1 cellular context compared by ENCODE assay signal in the genomic region with DNA sequence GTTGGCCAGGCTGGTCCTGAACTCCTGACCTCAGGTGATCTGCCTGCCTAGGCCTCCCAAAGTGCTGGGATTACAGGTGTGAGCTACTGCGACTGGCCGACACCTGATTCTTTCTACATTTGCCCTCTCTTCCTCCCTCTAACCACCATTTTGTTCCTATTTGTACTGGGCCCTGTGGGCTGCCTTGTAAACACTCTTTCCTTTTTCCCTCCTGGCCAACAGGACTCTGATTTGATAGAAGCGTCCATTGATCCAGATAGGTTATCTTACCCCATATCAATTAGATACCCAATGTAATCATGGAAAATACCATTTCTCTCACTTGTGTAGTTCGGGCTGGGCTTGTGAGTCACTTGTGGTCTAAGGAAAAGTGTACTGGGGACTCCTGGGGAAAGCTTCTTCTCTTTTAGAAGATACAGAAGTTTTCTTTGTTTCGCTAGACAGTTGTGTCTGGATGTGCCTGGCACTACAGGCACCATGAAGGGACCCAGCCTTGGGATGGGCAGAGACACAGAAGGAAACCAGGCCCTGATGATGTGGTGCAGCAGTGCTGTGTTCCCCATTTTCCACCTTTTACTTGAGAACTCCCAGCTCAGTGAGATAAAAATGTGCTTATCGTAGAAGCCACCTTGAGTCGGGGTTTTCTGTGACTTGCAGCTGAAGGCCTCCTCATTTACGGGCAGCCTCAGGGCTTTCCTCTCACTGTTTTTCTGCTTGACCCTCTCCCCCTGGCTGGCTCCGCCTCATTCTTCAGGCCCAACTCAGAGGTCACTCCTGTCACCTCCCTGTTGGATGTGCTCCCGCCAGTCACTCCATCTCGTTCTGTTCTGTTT.
TF ChIP-seq lines count a peak whose summit lies in the region.

No MANE protein-coding gene starts in this region.

TF ChIP-seq in K562, 482 proteins besides CTCF, POLR2A, EP300 and RAD21 (continued from another document and continues in another):
- TF ChIP-seq, protein P1, sequence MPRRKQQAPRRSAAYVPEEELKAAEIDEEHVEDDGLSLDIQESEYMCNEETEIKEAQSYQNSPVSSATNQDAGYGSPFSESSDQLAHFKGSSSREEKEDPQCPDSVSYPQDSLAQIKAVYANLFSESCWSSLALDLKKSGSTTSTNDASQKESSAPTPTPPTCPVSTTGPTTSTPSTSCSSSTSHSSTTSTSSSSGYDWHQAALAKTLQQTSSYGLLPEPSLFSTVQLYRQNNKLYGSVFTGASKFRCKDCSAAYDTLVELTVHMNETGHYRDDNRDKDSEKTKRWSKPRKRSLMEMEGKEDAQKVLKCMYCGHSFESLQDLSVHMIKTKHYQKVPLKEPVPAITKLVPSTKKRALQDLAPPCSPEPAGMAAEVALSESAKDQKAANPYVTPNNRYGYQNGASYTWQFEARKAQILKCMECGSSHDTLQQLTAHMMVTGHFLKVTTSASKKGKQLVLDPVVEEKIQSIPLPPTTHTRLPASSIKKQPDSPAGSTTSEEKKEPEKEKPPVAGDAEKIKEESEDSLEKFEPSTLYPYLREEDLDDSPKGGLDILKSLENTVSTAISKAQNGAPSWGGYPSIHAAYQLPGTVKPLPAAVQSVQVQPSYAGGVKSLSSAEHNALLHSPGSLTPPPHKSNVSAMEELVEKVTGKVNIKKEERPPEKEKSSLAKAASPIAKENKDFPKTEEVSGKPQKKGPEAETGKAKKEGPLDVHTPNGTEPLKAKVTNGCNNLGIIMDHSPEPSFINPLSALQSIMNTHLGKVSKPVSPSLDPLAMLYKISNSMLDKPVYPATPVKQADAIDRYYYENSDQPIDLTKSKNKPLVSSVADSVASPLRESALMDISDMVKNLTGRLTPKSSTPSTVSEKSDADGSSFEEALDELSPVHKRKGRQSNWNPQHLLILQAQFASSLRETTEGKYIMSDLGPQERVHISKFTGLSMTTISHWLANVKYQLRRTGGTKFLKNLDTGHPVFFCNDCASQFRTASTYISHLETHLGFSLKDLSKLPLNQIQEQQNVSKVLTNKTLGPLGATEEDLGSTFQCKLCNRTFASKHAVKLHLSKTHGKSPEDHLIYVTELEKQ (CRISPR knock-in tag; IDR thresholded peaks at IDR 0.05) = no peak
- peak; percentile 77 for TF ChIP-seq DDX20 (tag; IDR thresholded peaks at IDR 0.05; ENCODE audit: low read depth)
- TF ChIP-seq ADNP (tag; IDR thresholded peaks at IDR 0.05) = no peak; the same call in 1 of the 2 replicates
- no peak for TF ChIP-seq ATF1 (CRISPR knock-in tag; IDR thresholded peaks at IDR 0.05)
- TF ChIP-seq ATF1 (tag; IDR thresholded peaks at IDR 0.05) = peak; percentile 66
- TF ChIP-seq, protein P2, sequence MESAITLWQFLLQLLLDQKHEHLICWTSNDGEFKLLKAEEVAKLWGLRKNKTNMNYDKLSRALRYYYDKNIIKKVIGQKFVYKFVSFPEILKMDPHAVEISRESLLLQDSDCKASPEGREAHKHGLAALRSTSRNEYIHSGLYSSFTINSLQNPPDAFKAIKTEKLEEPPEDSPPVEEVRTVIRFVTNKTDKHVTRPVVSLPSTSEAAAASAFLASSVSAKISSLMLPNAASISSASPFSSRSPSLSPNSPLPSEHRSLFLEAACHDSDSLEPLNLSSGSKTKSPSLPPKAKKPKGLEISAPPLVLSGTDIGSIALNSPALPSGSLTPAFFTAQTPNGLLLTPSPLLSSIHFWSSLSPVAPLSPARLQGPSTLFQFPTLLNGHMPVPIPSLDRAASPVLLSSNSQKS (CRISPR knock-in tag; IDR thresholded peaks at IDR 0.05) = no peak
- peak; percentile 47 to 87; a peak in 3 of 4 replicates for TF ChIP-seq RCOR1 (IDR thresholded peaks at IDR 0.05; ENCODE audit: borderline replicate concordance in 1 of 2, low read depth in 2 of 2, low read length in 2 of 2)
- TF ChIP-seq, protein P3, sequence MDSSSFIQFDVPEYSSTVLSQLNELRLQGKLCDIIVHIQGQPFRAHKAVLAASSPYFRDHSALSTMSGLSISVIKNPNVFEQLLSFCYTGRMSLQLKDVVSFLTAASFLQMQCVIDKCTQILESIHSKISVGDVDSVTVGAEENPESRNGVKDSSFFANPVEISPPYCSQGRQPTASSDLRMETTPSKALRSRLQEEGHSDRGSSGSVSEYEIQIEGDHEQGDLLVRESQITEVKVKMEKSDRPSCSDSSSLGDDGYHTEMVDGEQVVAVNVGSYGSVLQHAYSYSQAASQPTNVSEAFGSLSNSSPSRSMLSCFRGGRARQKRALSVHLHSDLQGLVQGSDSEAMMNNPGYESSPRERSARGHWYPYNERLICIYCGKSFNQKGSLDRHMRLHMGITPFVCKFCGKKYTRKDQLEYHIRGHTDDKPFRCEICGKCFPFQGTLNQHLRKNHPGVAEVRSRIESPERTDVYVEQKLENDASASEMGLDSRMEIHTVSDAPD (CRISPR knock-in tag; IDR thresholded peaks at IDR 0.05) = no peak
- TF ChIP-seq, protein P4, sequence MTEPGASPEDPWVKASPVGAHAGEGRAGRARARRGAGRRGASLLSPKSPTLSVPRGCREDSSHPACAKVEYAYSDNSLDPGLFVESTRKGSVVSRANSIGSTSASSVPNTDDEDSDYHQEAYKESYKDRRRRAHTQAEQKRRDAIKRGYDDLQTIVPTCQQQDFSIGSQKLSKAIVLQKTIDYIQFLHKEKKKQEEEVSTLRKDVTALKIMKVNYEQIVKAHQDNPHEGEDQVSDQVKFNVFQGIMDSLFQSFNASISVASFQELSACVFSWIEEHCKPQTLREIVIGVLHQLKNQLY (CRISPR knock-in tag; conservative IDR thresholded peaks at IDR 0.05) = no peak
- 0 out of 2 replicates have a peak, but pooled peaks have one; percentile 54 for TF ChIP-seq MXI1 (IDR thresholded peaks at IDR 0.05; ENCODE audit: low read depth, low read length)
- no peak for TF ChIP-seq ZNF174 (CRISPR knock-in tag; IDR thresholded peaks at IDR 0.05)
- TF ChIP-seq BMI1 (IDR thresholded peaks at IDR 0.05; ENCODE audit: low read length) = no peak
- TF ChIP-seq, protein P5, sequence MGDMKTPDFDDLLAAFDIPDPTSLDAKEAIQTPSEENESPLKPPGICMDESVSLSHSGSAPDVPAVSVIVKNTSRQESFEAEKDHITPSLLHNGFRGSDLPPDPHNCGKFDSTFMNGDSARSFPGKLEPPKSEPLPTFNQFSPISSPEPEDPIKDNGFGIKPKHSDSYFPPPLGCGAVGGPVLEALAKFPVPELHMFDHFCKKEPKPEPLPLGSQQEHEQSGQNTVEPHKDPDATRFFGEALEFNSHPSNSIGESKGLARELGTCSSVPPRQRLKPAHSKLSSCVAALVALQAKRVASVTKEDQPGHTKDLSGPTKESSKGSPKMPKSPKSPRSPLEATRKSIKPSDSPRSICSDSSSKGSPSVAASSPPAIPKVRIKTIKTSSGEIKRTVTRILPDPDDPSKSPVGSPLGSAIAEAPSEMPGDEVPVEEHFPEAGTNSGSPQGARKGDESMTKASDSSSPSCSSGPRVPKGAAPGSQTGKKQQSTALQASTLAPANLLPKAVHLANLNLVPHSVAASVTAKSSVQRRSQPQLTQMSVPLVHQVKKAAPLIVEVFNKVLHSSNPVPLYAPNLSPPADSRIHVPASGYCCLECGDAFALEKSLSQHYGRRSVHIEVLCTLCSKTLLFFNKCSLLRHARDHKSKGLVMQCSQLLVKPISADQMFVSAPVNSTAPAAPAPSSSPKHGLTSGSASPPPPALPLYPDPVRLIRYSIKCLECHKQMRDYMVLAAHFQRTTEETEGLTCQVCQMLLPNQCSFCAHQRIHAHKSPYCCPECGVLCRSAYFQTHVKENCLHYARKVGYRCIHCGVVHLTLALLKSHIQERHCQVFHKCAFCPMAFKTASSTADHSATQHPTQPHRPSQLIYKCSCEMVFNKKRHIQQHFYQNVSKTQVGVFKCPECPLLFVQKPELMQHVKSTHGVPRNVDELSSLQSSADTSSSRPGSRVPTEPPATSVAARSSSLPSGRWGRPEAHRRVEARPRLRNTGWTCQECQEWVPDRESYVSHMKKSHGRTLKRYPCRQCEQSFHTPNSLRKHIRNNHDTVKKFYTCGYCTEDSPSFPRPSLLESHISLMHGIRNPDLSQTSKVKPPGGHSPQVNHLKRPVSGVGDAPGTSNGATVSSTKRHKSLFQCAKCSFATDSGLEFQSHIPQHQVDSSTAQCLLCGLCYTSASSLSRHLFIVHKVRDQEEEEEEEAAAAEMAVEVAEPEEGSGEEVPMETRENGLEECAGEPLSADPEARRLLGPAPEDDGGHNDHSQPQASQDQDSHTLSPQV (IDR thresholded peaks at IDR 0.05) = peak; percentile 96
- TF ChIP-seq HIVEP1 (CRISPR knock-in tag; IDR thresholded peaks at IDR 0.05) = peak; percentile 29; the same call in 1 of the 2 replicates
- TF ChIP-seq, protein P6, sequence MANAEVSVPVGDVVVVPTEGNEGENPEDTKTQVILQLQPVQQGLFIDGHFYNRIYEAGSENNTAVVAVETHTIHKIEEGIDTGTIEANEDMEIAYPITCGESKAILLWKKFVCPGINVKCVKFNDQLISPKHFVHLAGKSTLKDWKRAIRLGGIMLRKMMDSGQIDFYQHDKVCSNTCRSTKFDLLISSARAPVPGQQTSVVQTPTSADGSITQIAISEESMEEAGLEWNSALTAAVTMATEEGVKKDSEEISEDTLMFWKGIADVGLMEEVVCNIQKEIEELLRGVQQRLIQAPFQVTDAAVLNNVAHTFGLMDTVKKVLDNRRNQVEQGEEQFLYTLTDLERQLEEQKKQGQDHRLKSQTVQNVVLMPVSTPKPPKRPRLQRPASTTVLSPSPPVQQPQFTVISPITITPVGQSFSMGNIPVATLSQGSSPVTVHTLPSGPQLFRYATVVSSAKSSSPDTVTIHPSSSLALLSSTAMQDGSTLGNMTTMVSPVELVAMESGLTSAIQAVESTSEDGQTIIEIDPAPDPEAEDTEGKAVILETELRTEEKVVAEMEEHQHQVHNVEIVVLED (CRISPR knock-in tag; IDR thresholded peaks at IDR 0.05) = no peak
- TF ChIP-seq SPI1 (IDR thresholded peaks at IDR 0.05; ENCODE audit: borderline replicate concordance, low read depth, low read length) = peak; percentile 93
- TF ChIP-seq ZKSCAN3 (CRISPR knock-in tag; IDR thresholded peaks at IDR 0.05) = no peak
- TF ChIP-seq, protein P7, sequence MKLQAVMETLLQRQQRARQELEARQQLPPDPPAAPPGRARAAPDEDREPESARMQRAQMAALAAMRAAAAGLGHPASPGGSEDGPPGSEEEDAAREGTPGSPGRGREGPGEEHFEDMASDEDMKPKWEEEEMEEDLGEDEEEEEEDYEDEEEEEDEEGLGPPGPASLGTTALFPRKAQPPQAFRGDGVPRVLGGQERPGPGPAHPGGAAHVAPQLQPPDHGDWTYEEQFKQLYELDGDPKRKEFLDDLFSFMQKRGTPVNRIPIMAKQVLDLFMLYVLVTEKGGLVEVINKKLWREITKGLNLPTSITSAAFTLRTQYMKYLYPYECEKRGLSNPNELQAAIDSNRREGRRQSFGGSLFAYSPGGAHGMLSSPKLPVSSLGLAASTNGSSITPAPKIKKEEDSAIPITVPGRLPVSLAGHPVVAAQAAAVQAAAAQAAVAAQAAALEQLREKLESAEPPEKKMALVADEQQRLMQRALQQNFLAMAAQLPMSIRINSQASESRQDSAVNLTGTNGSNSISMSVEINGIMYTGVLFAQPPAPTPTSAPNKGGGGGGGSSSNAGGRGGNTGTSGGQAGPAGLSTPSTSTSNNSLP (IDR thresholded peaks at IDR 0.05; ENCODE audit: borderline replicate concordance, low read depth, low read length) = no peak
- TF ChIP-seq POLR3A (IDR thresholded peaks at IDR 0.05; ENCODE audit: borderline replicate concordance, extremely low read depth, insufficient read depth, insufficient read length) = no peak
- no peak; the same call in 1 of the 2 replicates for TF ChIP-seq ZNF75A (CRISPR knock-in tag; IDR thresholded peaks at IDR 0.05)
- no peak for TF ChIP-seq SMAD2 (IDR thresholded peaks at IDR 0.05; ENCODE audit: low read depth, low read length)
- TF ChIP-seq ZNF23 (CRISPR knock-in tag; IDR thresholded peaks at IDR 0.05) = no peak; the same call in 1 of the 2 replicates
- peak in 1 of 2 experiments; percentile 80; a peak in 1 of 4 replicates for TF ChIP-seq SRF (CRISPR knock-in tag; IDR thresholded peaks at IDR 0.05)
- TF ChIP-seq, protein P8, sequence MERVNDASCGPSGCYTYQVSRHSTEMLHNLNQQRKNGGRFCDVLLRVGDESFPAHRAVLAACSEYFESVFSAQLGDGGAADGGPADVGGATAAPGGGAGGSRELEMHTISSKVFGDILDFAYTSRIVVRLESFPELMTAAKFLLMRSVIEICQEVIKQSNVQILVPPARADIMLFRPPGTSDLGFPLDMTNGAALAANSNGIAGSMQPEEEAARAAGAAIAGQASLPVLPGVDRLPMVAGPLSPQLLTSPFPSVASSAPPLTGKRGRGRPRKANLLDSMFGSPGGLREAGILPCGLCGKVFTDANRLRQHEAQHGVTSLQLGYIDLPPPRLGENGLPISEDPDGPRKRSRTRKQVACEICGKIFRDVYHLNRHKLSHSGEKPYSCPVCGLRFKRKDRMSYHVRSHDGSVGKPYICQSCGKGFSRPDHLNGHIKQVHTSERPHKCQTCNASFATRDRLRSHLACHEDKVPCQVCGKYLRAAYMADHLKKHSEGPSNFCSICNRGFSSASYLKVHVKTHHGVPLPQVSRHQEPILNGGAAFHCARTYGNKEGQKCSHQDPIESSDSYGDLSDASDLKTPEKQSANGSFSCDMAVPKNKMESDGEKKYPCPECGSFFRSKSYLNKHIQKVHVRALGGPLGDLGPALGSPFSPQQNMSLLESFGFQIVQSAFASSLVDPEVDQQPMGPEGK (CRISPR knock-in tag; IDR thresholded peaks at IDR 0.05; ENCODE audit: borderline replicate concordance) = no peak
- no peak for TF ChIP-seq MED1 (CRISPR knock-in tag; IDR thresholded peaks at IDR 0.05; ENCODE audit: borderline replicate concordance)
- no peak for TF ChIP-seq SRSF9 (IDR thresholded peaks at IDR 0.05; ENCODE audit: borderline replicate concordance, low read depth, low read length)
- TF ChIP-seq RFX5 (IDR thresholded peaks at IDR 0.05; ENCODE audit: low read depth, low read length) = no peak
- TF ChIP-seq SNRNP70 (optimal IDR thresholded peaks at IDR 0.05; ENCODE audit: low read depth, low read length) = no peak
- TF ChIP-seq LCOR (CRISPR knock-in tag; IDR thresholded peaks at IDR 0.05) = 0 out of 2 replicates have a peak, but pooled peaks have one; percentile 46
- no peak for TF ChIP-seq E2F3 (CRISPR knock-in tag; IDR thresholded peaks at IDR 0.05)
- TF ChIP-seq ZNF764 (CRISPR knock-in tag; IDR thresholded peaks at IDR 0.05; ENCODE audit: low read depth) = no peak
- TF ChIP-seq ZNF12 (CRISPR knock-in tag; IDR thresholded peaks at IDR 0.05) = no peak
- peak; percentile 88 for TF ChIP-seq ZFP36 (IDR thresholded peaks at IDR 0.05; ENCODE audit: low read depth, low read length, partially characterized antibody)
- TF ChIP-seq NONO (IDR thresholded peaks at IDR 0.05; ENCODE audit: low read depth in 2 of 2, low read length in 1 of 2) = peak in 1 of 2 experiments; percentile 68; a peak in 1 of 4 replicates
- TF ChIP-seq, protein P9, sequence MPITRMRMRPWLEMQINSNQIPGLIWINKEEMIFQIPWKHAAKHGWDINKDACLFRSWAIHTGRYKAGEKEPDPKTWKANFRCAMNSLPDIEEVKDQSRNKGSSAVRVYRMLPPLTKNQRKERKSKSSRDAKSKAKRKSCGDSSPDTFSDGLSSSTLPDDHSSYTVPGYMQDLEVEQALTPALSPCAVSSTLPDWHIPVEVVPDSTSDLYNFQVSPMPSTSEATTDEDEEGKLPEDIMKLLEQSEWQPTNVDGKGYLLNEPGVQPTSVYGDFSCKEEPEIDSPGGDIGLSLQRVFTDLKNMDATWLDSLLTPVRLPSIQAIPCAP (CRISPR knock-in tag; IDR thresholded peaks at IDR 0.05; ENCODE audit: borderline replicate concordance) = no peak
- TF ChIP-seq NFRKB (IDR thresholded peaks at IDR 0.05; ENCODE audit: low read depth) = peak; percentile 85
- TF ChIP-seq KLF6 (CRISPR knock-in tag; IDR thresholded peaks at IDR 0.05; ENCODE audit: borderline replicate concordance) = no peak
- TF ChIP-seq ILK (tag; IDR thresholded peaks at IDR 0.05; ENCODE audit: borderline replicate concordance, low read depth) = no peak
